Comparison of ENCODE assay signal across 8 cellular contexts in genomic region chr6:148947621-148948444, GRCh38.
A peak's percentile ranks its signal among the peaks of the same experiment; 100 is the strongest.
DNase-seq lines count a peak whose midpoint lies in the region; ATAC-seq and TF ChIP-seq lines count a peak whose summit lies in the region.

No MANE protein-coding gene starts in this region.

- no peaks in the 10 kb centered on the region for H3K9me3 ChIP-seq in lung (ENCODE audit: control insufficient read depth in 2 of 2, insufficient read depth in 1 of 2, low read length in 1 of 2)

- TF ChIP-seq CTCF in GM13976 (IDR thresholded peaks at IDR 0.05; ENCODE audit: borderline replicate concordance, control extremely low read depth, extremely low read depth, insufficient read depth, missing control alignments) (peak; percentile 90), lung (IDR thresholded peaks at IDR 0.05; ENCODE audit: control extremely low read depth, extremely low read depth) (peak; percentile 93)

- H3K27me3 ChIP-seq in lung (ENCODE audit: control insufficient read depth, insufficient read depth) = no peaks in the 10 kb centered on the region

- H3K27ac ChIP-seq in lung (ENCODE audit: low read depth in 1 of 2, low read length in 1 of 2) = no peak overlapping the region

- H3K36me3 ChIP-seq in lung (ENCODE audit: control insufficient read depth in 2 of 2, insufficient read depth in 2 of 2, low read length in 2 of 2) = no peaks in the 10 kb centered on the region

- WGBS in lung, 2 donors = 35 to 41% methylated on average over 12 of the region's 12 CpGs

- in situ Hi-C loops in GM13976 (cut with MboI; ENCODE audit: low sequenced_read_pairs, unreplicated experiment) = loop anchor here (10.0 kb wide), 1 partner anchor 183 kb away; no protein-coding TSS in a partner anchor

- DNase-seq in A172 (ENCODE audit: low spot score) (peak; percentile 71), GM13976 (ENCODE audit: low spot score) (peak; percentile 70), NCI-H526 treated with DMSO at 0.1 percent for 48 hours (lab: John Stamatoyannopoulos, UW) (peak; percentile 51), ecto neural progenitor cell (ENCODE audit: low spot score) (peak; percentile 84), lung (ENCODE audit: low spot score) (peak; percentile 83)
- peak; percentile 61 to 76 for DNase-seq in activated CD4-positive, alpha-beta T cell treated with anti-CD3 and anti-CD28 coated beads, Interleukin-2, amount 50 U/mL, for 24 hours (ENCODE audit: low read depth in 1 of 2, low spot score in 1 of 2)
- peak; percentile 65 for DNase-seq in stimulated activated CD8-positive, alpha-beta memory T cell treated with anti-CD3 and anti-CD28 coated beads, Interleukin-15, amount 100 ng/mL, for 1 hour (ENCODE audit: low read depth)

- ATAC-seq in HG03439 (IDR thresholded peaks at IDR 0.05; ENCODE audit: unreplicated experiment) = peak; percentile 82
- peak; percentile 93 for ATAC-seq in lung (ENCODE audit: insufficient read depth, low FRiP score)

- no peak overlapping the region for H3K4me3 ChIP-seq in lung

- H3K4me1 ChIP-seq in lung (ENCODE audit: control insufficient read depth in 2 of 2, insufficient read depth in 2 of 2, low read length in 2 of 2) = no peaks in the 10 kb centered on the region
